8 cellular contexts compared by ENCODE assay signal in genomic region chr3:125128861-125129501, GRCh38.
DNase-seq lines count a peak whose midpoint lies in the region; ATAC-seq and TF ChIP-seq lines count a peak whose summit lies in the region.

No MANE protein-coding gene starts in this region.

- H3K4me2 ChIP-seq in parathyroid adenoma (ENCODE audit: low read length), result no peak overlapping the region

- peak overlapping the region; percentile 63 for H2AFZ ChIP-seq in parathyroid adenoma

- no peak for TF ChIP-seq EP300 in esophagus muscularis mucosa (IDR thresholded peaks at IDR 0.05)

- H3K79me2 ChIP-seq in parathyroid adenoma, result no peaks in the 10 kb centered on the region

- peak; percentile 56 for DNase-seq in DMS53 treated with DMSO at 0.1 percent for 48 hours (lab: John Stamatoyannopoulos, UW; ENCODE audit: unreplicated experiment)
- peak; percentile 74 for DNase-seq in NOMO-1 (lab: John Stamatoyannopoulos, UW; ENCODE audit: unreplicated experiment in 2 of 2)
- no peak for DNase-seq in esophagus muscularis mucosa (ENCODE audit: extremely low spot score)
- DNase-seq in coronary artery (ENCODE audit: low spot score), result no peak
- no peak for DNase-seq in activated effector memory CD4-positive, alpha-beta T cell treated with Interleukin-2 at 50 U/mL for 16 hours
- no peak for DNase-seq in NCI-H146 (lab: John Stamatoyannopoulos, UW)

- H3K27me3 ChIP-seq in esophagus muscularis mucosa (no peaks in the 10 kb centered on the region), parathyroid adenoma (ENCODE audit: control insufficient read depth, insufficient read depth, low read length) (no peaks in the 10 kb centered on the region)

- H3K4me3 ChIP-seq in esophagus muscularis mucosa (no peak overlapping the region), parathyroid adenoma (ENCODE audit: low read depth, low read length) (no peak overlapping the region), coronary artery (no peak overlapping the region)

- H3K36me3 ChIP-seq in esophagus muscularis mucosa (no peaks in the 10 kb centered on the region), parathyroid adenoma (ENCODE audit: control insufficient read depth, insufficient read depth, low read length) (no peaks in the 10 kb centered on the region)

- no peak for TF ChIP-seq POLR2A in esophagus muscularis mucosa (IDR thresholded peaks at IDR 0.05; ENCODE audit: low read depth)

- intact Hi-C loops in esophagus muscularis mucosa (cut with DNase I), result loop anchor here (5.0 kb wide), 1 partner anchor 62 kb away; no protein-coding TSS in a partner anchor

- peak overlapping the region; percentile 44 to 74 (median 66) for H3K27ac ChIP-seq in esophagus muscularis mucosa (replicated peaks in 1 of 4)
- no peak overlapping the region for H3K27ac ChIP-seq in parathyroid adenoma
- peak overlapping the region in 1 of 2 donors; percentile 69 for H3K27ac ChIP-seq in coronary artery

- H3K9me3 ChIP-seq in esophagus muscularis mucosa (no peaks in the 10 kb centered on the region), parathyroid adenoma (ENCODE audit: control insufficient read depth, low read length) (no peaks in the 10 kb centered on the region)

- TF ChIP-seq CTCF in esophagus muscularis mucosa (IDR thresholded peaks at IDR 0.05) (no peak), parathyroid adenoma (IDR thresholded peaks at IDR 0.05) (no peak), coronary artery (IDR thresholded peaks at IDR 0.05) (no peak)

- WGBS in esophagus muscularis mucosa, result 70% methylated on average over 3 of the region's 3 CpGs

- no peak overlapping the region for H3K9ac ChIP-seq in parathyroid adenoma

- H3K4me1 ChIP-seq in esophagus muscularis mucosa, result peaks cover 9 to 30% (median 26%) of the 10 kb centered on the region in 4 donors
- H3K4me1 ChIP-seq in parathyroid adenoma, result peaks cover 14% of the 10 kb centered on the region

- ATAC-seq in HG03457 (IDR thresholded peaks at IDR 0.05; ENCODE audit: unreplicated experiment), result no peak

Comparison
In these comparisons a context has a peak if more than half of its experiments do, and no peak if none do; other contexts are left out.
1. DNase-seq: peak in DMS53 treated with DMSO at 0.1 percent for 48 hours (single experiment) and NOMO-1 (2 of 2); none in esophagus muscularis mucosa (single experiment), coronary artery (single experiment), activated effector memory CD4-positive, alpha-beta T cell treated with Interleukin-2 at 50 U/mL for 16 hours (single experiment) and NCI-H146 (single experiment).